15 cellular contexts compared by ENCODE assay signal in the genomic region with DNA sequence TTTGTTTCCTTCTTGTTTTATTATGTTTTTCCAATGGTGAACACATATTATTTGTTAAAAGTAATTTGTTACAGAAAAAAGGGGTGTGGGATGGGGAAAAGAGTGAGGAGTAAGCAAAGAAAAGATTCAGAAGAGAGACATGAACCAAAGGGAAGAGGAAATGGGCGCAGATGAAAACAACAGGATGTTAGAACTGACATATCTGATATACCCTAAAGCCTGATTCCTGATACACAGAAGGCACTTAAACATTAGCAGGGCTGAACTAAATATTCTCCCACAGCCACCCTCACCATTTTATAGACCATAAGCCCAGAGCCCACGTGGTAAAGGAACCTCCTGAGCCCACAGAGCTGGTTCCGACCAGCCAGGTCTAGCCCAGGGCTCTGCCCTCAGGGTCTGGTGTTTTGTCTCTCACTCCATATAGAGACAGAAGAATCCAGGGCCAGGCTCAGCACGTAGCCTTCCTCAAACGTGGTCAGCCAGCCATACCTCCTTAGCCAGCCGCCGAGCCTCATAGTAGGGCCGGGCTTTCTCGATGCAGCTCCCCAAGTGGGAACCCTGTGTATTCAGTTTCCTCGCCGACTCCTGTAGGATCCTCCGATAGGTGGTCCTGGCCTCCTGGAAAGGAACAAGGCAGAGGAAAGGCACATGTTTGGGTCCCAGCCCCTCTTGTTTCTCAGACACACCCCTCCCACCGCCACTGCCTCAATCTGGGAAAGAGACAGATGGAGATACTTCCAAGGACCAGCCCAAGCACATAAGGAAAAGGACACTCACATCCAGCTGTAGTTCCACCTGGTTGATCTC. TPM values are rescaled to one million over a fixed set of nuclear protein-coding genes. Genes with fewer than 3 reads are reported as not detected.
A peak's percentile ranks its signal among the peaks of the same experiment; 100 is the strongest.
DNase-seq lines count a peak whose midpoint lies in the region; TF ChIP-seq lines count a peak whose summit lies in the region.
"Had no signal": no experiment of that assay in that cellular context is flagged by ENCODE, and none has a peak within 500 bp of the region (broad histone marks: within the 10 kb centered on the region; RNA-seq: fewer than 3 reads in every experiment).

No MANE protein-coding gene starts in this region.

- H3K4me1 ChIP-seq in CD8-positive, alpha-beta memory T cell (ENCODE audit: insufficient read depth, low read length), result peaks cover 52% of the 10 kb centered on the region
- H3K4me1 ChIP-seq in neuronal stem cell (ENCODE audit: control insufficient read depth in 2 of 2, insufficient read depth in 1 of 2, low read depth in 1 of 2, low read length in 2 of 2) (no peaks in the 10 kb centered on the region), mesendoderm (ENCODE audit: control insufficient read depth, low read depth, low read length) (no peaks in the 10 kb centered on the region)

- H3K79me2 ChIP-seq in mesendoderm (ENCODE audit: control insufficient read depth, insufficient read depth, low read length), result peaks cover 6% of the 10 kb centered on the region

- H3K9me3 ChIP-seq in CD8-positive, alpha-beta memory T cell (ENCODE audit: low read length), result no peaks in the 10 kb centered on the region
- no peaks in the 10 kb centered on the region for H3K9me3 ChIP-seq in neuronal stem cell (replicated peaks in 1 of 2; ENCODE audit: control insufficient read depth in 2 of 2, insufficient read depth in 1 of 2, low read depth in 1 of 2, low read length in 2 of 2)
- H3K9me3 ChIP-seq: upper lobe of right lung had no signal

- H2AK5ac ChIP-seq in neuronal stem cell (ENCODE audit: low read depth, low read length), result no peak overlapping the region
- H2AK5ac ChIP-seq in mesendoderm (ENCODE audit: low read length), result no peak overlapping the region

- WGBS in neuronal stem cell (ENCODE audit: extremely low coverage in 2 of 2, insufficient read length in 2 of 2, insufficient replicate concordance in 1 of 2), 2 donors, result no CpG with 5 or more reads among the region's 13 CpGs
- WGBS in mesendoderm (ENCODE audit: extremely low coverage, insufficient coverage, low lambda C conversion rate), result no CpG with 5 or more reads among the region's 13 CpGs

- peaks cover 56% of the 10 kb centered on the region for H3K36me3 Mint-ChIP-seq in activated CD4-positive, alpha-beta T cell treated with anti-CD3 and anti-CD28 coated beads, Interleukin-2, amount 10 ng/mL, durations not matched to agents 7 days and 5 days (ENCODE audit: low read depth)
- peaks cover 16 to 80% (median 16%) of the 10 kb centered on the region in 3 donors for H3K36me3 Mint-ChIP-seq in CD8-positive, alpha-beta memory T cell
- H3K36me3 Mint-ChIP-seq in nephron progenitor cell (ENCODE audit: low read depth), result peaks cover 40% of the 10 kb centered on the region

- H2BK120ac ChIP-seq in neuronal stem cell (ENCODE audit: low read depth, low read length), result no peak overlapping the region
- no peak overlapping the region for H2BK120ac ChIP-seq in mesendoderm (ENCODE audit: low read depth, low read length)

- no peak overlapping the region for H3K14ac ChIP-seq in neuronal stem cell (ENCODE audit: low read length)

- H4K8ac ChIP-seq in neuronal stem cell (ENCODE audit: low read depth, low read length) (no peak overlapping the region), mesendoderm (ENCODE audit: low read depth, low read length) (no peak overlapping the region)

- H3K18ac ChIP-seq in neuronal stem cell (ENCODE audit: low read length), result no peak overlapping the region
- H3K18ac ChIP-seq in mesendoderm (ENCODE audit: low read length), result no peak overlapping the region

- no peak overlapping the region for H3K4me2 ChIP-seq in neuronal stem cell (ENCODE audit: insufficient read depth, low read length, poor library complexity, severe bottlenecking)
- H3K4me2 ChIP-seq in mesendoderm (ENCODE audit: low read length), result no peak overlapping the region

- no peaks in the 10 kb centered on the region for H3K27me3 Mint-ChIP-seq in activated CD4-positive, alpha-beta T cell treated with anti-CD3 and anti-CD28 coated beads, Interleukin-2, amount 10 ng/mL, durations not matched to agents 7 days and 5 days
- H3K27me3 Mint-ChIP-seq in CD8-positive, alpha-beta memory T cell, result no peaks in the 10 kb centered on the region
- H3K27me3 Mint-ChIP-seq in nephron progenitor cell (ENCODE audit: low read depth, poor library complexity), result no peaks in the 10 kb centered on the region
- H3K27me3 Mint-ChIP-seq: progenitor cell of endocrine pancreas had no signal

- H3K4ac ChIP-seq in neuronal stem cell (ENCODE audit: low read length), result no peak overlapping the region
- no peak overlapping the region for H3K4ac ChIP-seq in mesendoderm (ENCODE audit: low read depth, low read length)

- H3K27ac Mint-ChIP-seq in activated CD4-positive, alpha-beta T cell treated with anti-CD3 and anti-CD28 coated beads, Interleukin-2, amount 10 ng/mL, durations not matched to agents 7 days and 5 days, result peak overlapping the region; percentile 95
- peak overlapping the region in 6 of 8 donors; percentile 35 to 76 (median 66) for H3K27ac Mint-ChIP-seq in CD8-positive, alpha-beta memory T cell
- H3K27ac Mint-ChIP-seq in nephron progenitor cell, result peak overlapping the region; percentile 70
- H3K27ac Mint-ChIP-seq: progenitor cell of endocrine pancreas had no signal

- H3K56ac ChIP-seq in mesendoderm (ENCODE audit: low read length), result no peak overlapping the region

- H3K4me3 Mint-ChIP-seq in activated CD4-positive, alpha-beta T cell treated with anti-CD3 and anti-CD28 coated beads, Interleukin-2, amount 10 ng/mL, durations not matched to agents 7 days and 5 days, result peak overlapping the region; percentile 2
- no peak overlapping the region for H3K4me3 Mint-ChIP-seq in CD8-positive, alpha-beta memory T cell
- no peak overlapping the region for H3K4me3 Mint-ChIP-seq in nephron progenitor cell

- TF ChIP-seq CTCF in nephron progenitor cell (IDR thresholded peaks at IDR 0.05), result no peak

- H3K23ac ChIP-seq in neuronal stem cell (ENCODE audit: low read depth, low read length, poor library complexity), result no peak overlapping the region
- no peak overlapping the region for H3K23ac ChIP-seq in mesendoderm (ENCODE audit: low read length)

- no peak overlapping the region for H2BK12ac ChIP-seq in neuronal stem cell (ENCODE audit: low read length)

- no peak overlapping the region for H3K9ac ChIP-seq in neuronal stem cell (ENCODE audit: low read depth, low read length, poor library complexity)
- H3K9ac ChIP-seq in mesendoderm (ENCODE audit: low read length), result no peak overlapping the region

- H3K36me3 ChIP-seq in CD8-positive, alpha-beta memory T cell (ENCODE audit: insufficient read depth, low read length), result peaks cover 23% of the 10 kb centered on the region
- H3K36me3 ChIP-seq in neuronal stem cell (replicated peaks in 1 of 2; ENCODE audit: control insufficient read depth in 2 of 2, insufficient read depth in 2 of 2, low read length in 2 of 2), result peaks cover 35 to 87% of the 10 kb centered on the region in 2 donors
- H3K36me3 ChIP-seq in mesendoderm (ENCODE audit: control insufficient read depth, insufficient read depth, low read length), result peaks cover 11% of the 10 kb centered on the region

- H4K5ac ChIP-seq in mesendoderm (ENCODE audit: low read length), result no peak overlapping the region

- H3K4me1 Mint-ChIP-seq in activated CD4-positive, alpha-beta T cell treated with anti-CD3 and anti-CD28 coated beads, Interleukin-2, amount 10 ng/mL, durations not matched to agents 7 days and 5 days, result peaks cover 55% of the 10 kb centered on the region
- peaks cover 34 to 50% (median 41%) of the 10 kb centered on the region in 3 donors for H3K4me1 Mint-ChIP-seq in CD8-positive, alpha-beta memory T cell
- no peaks in the 10 kb centered on the region for H3K4me1 Mint-ChIP-seq in nephron progenitor cell

- H4K91ac ChIP-seq in neuronal stem cell (ENCODE audit: low read depth, low read length, poor library complexity), result no peak overlapping the region

- CTCF ChIA-PET in activated CD4-positive, alpha-beta T cell treated with anti-CD3 and anti-CD28 coated beads, Interleukin-2, amount 10 ng/mL, durations not matched to agents 7 days and 5 days (lab: Charles Lee), result interaction anchor here (1.0 kb wide), 1 partner anchor 10 kb away, joined by 3 read pairs; a partner anchor contains a TSS
- CTCF ChIA-PET in CD8-positive, alpha-beta memory T cell (lab: Charles Lee), result no interaction called here

- H3K27me3 ChIP-seq in CD8-positive, alpha-beta memory T cell (ENCODE audit: insufficient read depth, low read length, poor library complexity, severe bottlenecking), result no peaks in the 10 kb centered on the region
- H3K27me3 ChIP-seq in neuronal stem cell (ENCODE audit: control insufficient read depth in 3 of 3, insufficient read depth in 3 of 3, low read depth in 1 of 3, low read length in 3 of 3), result no peaks in the 10 kb centered on the region
- H3K27me3 ChIP-seq in mesendoderm (ENCODE audit: insufficient read depth, low read length, poor library complexity), result no peaks in the 10 kb centered on the region
- H3K27me3 ChIP-seq: upper lobe of right lung had no signal

- no peak overlapping the region for H3K4me3 ChIP-seq in CD8-positive, alpha-beta memory T cell (ENCODE audit: low read length)
- no peak overlapping the region for H3K4me3 ChIP-seq in neuronal stem cell (ENCODE audit: low read length in 2 of 2)
- H3K4me3 ChIP-seq in mesendoderm (ENCODE audit: low read length), result no peak overlapping the region
- H3K4me3 ChIP-seq: SK-N-MC, upper lobe of right lung had no signal

- H2BK15ac ChIP-seq in neuronal stem cell (ENCODE audit: low read length) (no peak overlapping the region), mesendoderm (replicated peaks; ENCODE audit: low read depth) (no peak overlapping the region)

- H2BK5ac ChIP-seq in neuronal stem cell (ENCODE audit: low read length), result no peak overlapping the region
- H2BK5ac ChIP-seq in mesendoderm (ENCODE audit: low read length), result no peak overlapping the region

- DNase-seq in activated CD4-positive, alpha-beta T cell treated with anti-CD3 and anti-CD28 coated beads, Interleukin-2, amount 10 ng/mL, durations not matched to agents 7 days and 5 days, result no peak
- DNase-seq in activated CD4-positive, alpha-beta T cell treated with anti-CD3 and anti-CD28 coated beads for 4 hours, result no peak
- no peak for DNase-seq in CD8-positive, alpha-beta memory T cell
- DNase-seq in activated CD8-positive, alpha-beta memory T cell treated with anti-CD3 and anti-CD28 coated beads, Interleukin-2, amount 50 U/mL, for 48 hours, result peak; percentile 44
- no peak for DNase-seq in nephron progenitor cell
- DNase-seq in mucosa of gallbladder (ENCODE audit: low spot score), result no peak
- no peak for DNase-seq in neuronal stem cell (ENCODE audit: low spot score)
- DNase-seq in mesendoderm, result no peak
- DNase-seq: amniotic stem cell, COR-L47, NCI-H1092 treated with DMSO at 0.1 percent for 48 hours, PC-3, upper lobe of right lung had no signal

- POLR2A ChIA-PET in activated CD4-positive, alpha-beta T cell treated with anti-CD3 and anti-CD28 coated beads, Interleukin-2, amount 10 ng/mL, durations not matched to agents 7 days and 5 days (lab: Charles Lee), result no interaction called here
- POLR2A ChIA-PET in CD8-positive, alpha-beta memory T cell (lab: Charles Lee), result no interaction called here

- H3K79me1 ChIP-seq in neuronal stem cell (ENCODE audit: low read depth, low read length), result no peaks in the 10 kb centered on the region
- peaks cover 12% of the 10 kb centered on the region for H3K79me1 ChIP-seq in mesendoderm (ENCODE audit: low read length)

- H3K9me3 Mint-ChIP-seq in activated CD4-positive, alpha-beta T cell treated with anti-CD3 and anti-CD28 coated beads, Interleukin-2, amount 10 ng/mL, durations not matched to agents 7 days and 5 days, result no peaks in the 10 kb centered on the region
- no peaks in the 10 kb centered on the region for H3K9me3 Mint-ChIP-seq in CD8-positive, alpha-beta memory T cell
- H3K9me3 Mint-ChIP-seq in nephron progenitor cell, result no peaks in the 10 kb centered on the region

- no peak overlapping the region for H3K27ac ChIP-seq in CD8-positive, alpha-beta memory T cell (ENCODE audit: low read depth, low read length)
- H3K27ac ChIP-seq in neuronal stem cell (replicated peaks; ENCODE audit: low read length) (no peak overlapping the region), mesendoderm (ENCODE audit: low read depth, low read length) (no peak overlapping the region)
- H3K27ac ChIP-seq: SK-N-MC, upper lobe of right lung had no signal

- H2AFZ ChIP-seq in neuronal stem cell (ENCODE audit: low read length), result no peak overlapping the region

RNA-seq across cellular contexts. Expression of a gene that starts 9.5 kb away (rescaled TPM):
- total RNA-seq in activated CD4-positive, alpha-beta T cell treated with anti-CD3 and anti-CD28 coated beads, Interleukin-2, amount 10 ng/mL, durations not matched to agents 7 days and 5 days, result 10 to 100 TPM; 29.7 to 32.7 TPM
- 10 to 100 TPM; 20.1 to 21.8 TPM for total RNA-seq in CD8-positive, alpha-beta memory T cell
- polyA plus RNA-seq in CD8-positive, alpha-beta memory T cell, result 3.8 TPM
- 40.0 TPM for total RNA-seq in mucosa of gallbladder
- polyA plus RNA-seq in neuronal stem cell (2013, experiment 1 of 2), result 18.4 TPM
- 18.3 TPM for polyA plus RNA-seq in neuronal stem cell (2013, experiment 2 of 2)
- polyA plus RNA-seq in mesendoderm (2013, experiment 1 of 2), result 14.0 TPM
- 13.8 TPM for polyA plus RNA-seq in mesendoderm (2013, experiment 2 of 2)

RNA-seq across cellular contexts. Expression of a gene that starts 21.8 kb away (rescaled TPM):
- total RNA-seq in activated CD4-positive, alpha-beta T cell treated with anti-CD3 and anti-CD28 coated beads, Interleukin-2, amount 10 ng/mL, durations not matched to agents 7 days and 5 days, result 10 to 100 TPM; 46.5 to 56.9 TPM
- total RNA-seq in CD8-positive, alpha-beta memory T cell, result 10 to 100 TPM; 52.1 to 55.2 TPM
- 29.6 TPM for polyA plus RNA-seq in CD8-positive, alpha-beta memory T cell
- total RNA-seq in mucosa of gallbladder, result 41.6 TPM
- polyA plus RNA-seq in neuronal stem cell (2013, experiment 1 of 2), result 32.2 TPM
- polyA plus RNA-seq in neuronal stem cell (2013, experiment 2 of 2), result 32.8 TPM
- polyA plus RNA-seq in mesendoderm (2013, experiment 1 of 2), result 19.2 TPM
- 18.9 TPM for polyA plus RNA-seq in mesendoderm (2013, experiment 2 of 2)

RNA-seq across cellular contexts. Expression of a gene that starts 42.6 kb away (rescaled TPM):
- total RNA-seq in activated CD4-positive, alpha-beta T cell treated with anti-CD3 and anti-CD28 coated beads, Interleukin-2, amount 10 ng/mL, durations not matched to agents 7 days and 5 days, result 10 to 100 TPM; 55.5 to 57.6 TPM
- total RNA-seq in CD8-positive, alpha-beta memory T cell, result 10 to 100 TPM; 56.0 to 58.7 TPM
- 9.6 TPM for polyA plus RNA-seq in CD8-positive, alpha-beta memory T cell
- total RNA-seq in mucosa of gallbladder, result 62.7 TPM
- 43.3 TPM for polyA plus RNA-seq in neuronal stem cell (2013, experiment 1 of 2)
- polyA plus RNA-seq in neuronal stem cell (2013, experiment 2 of 2), result 39.1 TPM
- 15.1 TPM for polyA plus RNA-seq in mesendoderm (2013, experiment 1 of 2)
- polyA plus RNA-seq in mesendoderm (2013, experiment 2 of 2), result 15.0 TPM
